In genomic region chr12:54379401-54380201, GRCh38 we compare ENCODE assay signal across 8 cellular contexts. TPM values are rescaled to one million over a fixed set of nuclear protein-coding genes. Genes with fewer than 3 reads are reported as not detected.
DNase-seq lines count a peak whose midpoint lies in the region; ATAC-seq and TF ChIP-seq lines count a peak whose summit lies in the region.

No MANE protein-coding gene starts in this region.

- H3K36me3 ChIP-seq in H7 (replicated peaks; ENCODE audit: control insufficient read depth, insufficient read depth, low read length) (peaks cover 3% of the 10 kb centered on the region), prostate gland (no peaks in the 10 kb centered on the region)

- 20% methylated on average over 19 of the region's 19 CpGs for WGBS in prostate gland

- no peaks in the 10 kb centered on the region for H3K9me3 Mint-ChIP-seq in T-cell

- peak overlapping the region; percentile 50 to 75 for H3K27ac ChIP-seq in prostate gland

- intact Hi-C loops in left ventricle myocardium superior (cut with micrococcal nuclease) = no loop called here
- intact Hi-C loops in prostate gland (cut with DNase I) = no loop called here

- POLR2A ChIA-PET in T-cell (lab: Charles Lee) = interaction anchor here in 1 of 2 donors (0.5 kb wide), 1 partner anchor 83 kb away, joined by 9 read pairs; no protein-coding TSS in a partner anchor

- H3K4me3 ChIP-seq in H7 (ENCODE audit: insufficient read depth, low read depth, low read length) (peak overlapping the region; percentile 44), prostate gland (peak overlapping the region; percentile 31 to 44)

- no peaks in the 10 kb centered on the region for H3K27me3 Mint-ChIP-seq in T-cell

- peak overlapping the region in 1 of 2 donors; percentile 9 for H3K27ac Mint-ChIP-seq in T-cell

- TF ChIP-seq CTCF in prostate gland (IDR thresholded peaks at IDR 0.05) = peak; percentile 94 to 99 (median 98)

- H3K4me1 ChIP-seq in prostate gland (replicated peaks) = peaks cover 4% of the 10 kb centered on the region

- H3K4me3 Mint-ChIP-seq in T-cell = peak overlapping the region; percentile 1 to 72 (median 64)

- peak; percentile 88 for DNase-seq in DMS53 treated with DMSO at 0.1 percent for 48 hours (lab: John Stamatoyannopoulos, UW; ENCODE audit: unreplicated experiment)
- DNase-seq in H7 = peak; percentile 97
- peak; percentile 97 for DNase-seq in NCI-H1092 treated with DMSO at 0.1 percent for 48 hours (lab: John Stamatoyannopoulos, UW)
- peak; percentile 73 to 92 (median 85) for DNase-seq in T-cell
- peak; percentile 71 for DNase-seq in amniotic stem cell (lab: John Stamatoyannopoulos, UW)
- peak; percentile 96 for DNase-seq in left ventricle myocardium superior
- peak; percentile 84 for DNase-seq in prostate gland (ENCODE audit: low spot score)
- peak; percentile 86 for DNase-seq in ureter (ENCODE audit: low spot score)

- H3K36me3 Mint-ChIP-seq in T-cell = no peaks in the 10 kb centered on the region

- TF ChIP-seq POLR2A in prostate gland (IDR thresholded peaks at IDR 0.05) = no peak

- peaks cover 8 to 15% (median 10%) of the 10 kb centered on the region in 3 donors for H3K4me1 Mint-ChIP-seq in T-cell

- CTCF ChIA-PET in T-cell (lab: Charles Lee) = interaction anchor here (0.5 to 3.1 kb wide), 29 partner anchors 9 to 633 kb away, joined by 3 to 18 read pairs (median 5); partner anchors contain the start of genes COPZ1 (in 1 of the 2) and NCKAP1L (in 1 of the 2)

- peak; percentile 94 to 98 (median 96) for ATAC-seq in T-cell (replicated peaks in 1 of 4)
- ATAC-seq in left ventricle myocardium superior = peak; percentile 82

- H3K9me3 ChIP-seq in prostate gland = no peaks in the 10 kb centered on the region

- peaks cover 7% of the 10 kb centered on the region for H3K27me3 ChIP-seq in H7 (ENCODE audit: control insufficient read depth, insufficient read depth, low read length)
- H3K27me3 ChIP-seq in prostate gland (replicated peaks; ENCODE audit: insufficient read depth) = no peaks in the 10 kb centered on the region

RNA-seq across cellular contexts. Expression of gene ZNF385A, which starts 4.9 kb away (rescaled TPM):
- total RNA-seq in H7 (2014; rRNA removed; shearing (Covaris generic)) = 2.7 and 3.5 TPM in 2 replicates
- 1 to 10 TPM in 4 of 5 donors, under 1 TPM in 1; 0.90 to 2.7 (median 1.2) TPM for total RNA-seq in T-cell
- total RNA-seq in left ventricle myocardium superior = 7.7 TPM
- 10 to 100 TPM; 29.4 to 42.4 TPM for total RNA-seq in prostate gland
- total RNA-seq in ureter = 88.4 TPM

RNA-seq across cellular contexts. Expression of gene GPR84, which starts 15.3 kb away (rescaled TPM):
- total RNA-seq in H7 (2014; rRNA removed; shearing (Covaris generic)) = not detected in 2 replicates
- not detected for total RNA-seq in T-cell
- not detected for total RNA-seq in left ventricle myocardium superior
- total RNA-seq in prostate gland = under 1 TPM in 1 of 2 donors, not detected in 1; 0.97 TPM
- total RNA-seq in ureter = 0.34 TPM

RNA-seq across cellular contexts. Expression of gene ITGA5, which starts 39.5 kb away (rescaled TPM):
- total RNA-seq in H7 (2014; rRNA removed; shearing (Covaris generic)) = 38.4 and 50.6 TPM in 2 replicates
- total RNA-seq in T-cell (100 to 1,000 TPM in 3 of 5 donors, 10 to 100 TPM in 2; 58.6 to 183 (median 169) TPM), left ventricle myocardium superior (44.1 TPM), prostate gland (10 to 100 TPM; 44.2 to 99.4 TPM), ureter (117 TPM)

RNA-seq across cellular contexts. Expression of gene COPZ1, which starts 54.7 kb away (rescaled TPM):
- total RNA-seq in H7 (2014; rRNA removed; shearing (Covaris generic)) = 117 and 121 TPM in 2 replicates
- total RNA-seq in T-cell = 10 to 100 TPM; 60.4 to 81.3 (median 74.8) TPM
- total RNA-seq in left ventricle myocardium superior = 114 TPM
- total RNA-seq in prostate gland = 100 to 1,000 TPM in 1 of 2 donors, 10 to 100 TPM in 1; 83.1 to 192 TPM
- 116 TPM for total RNA-seq in ureter

Comparison
In these comparisons a context has a peak if more than half of its experiments do, and no peak if none do; other contexts are left out.
1. Peak in every context shown above with its lines: DNase-seq, ATAC-seq, H3K4me3 ChIP-seq and H3K27ac ChIP-seq.